Comparison of ENCODE assay signal across 7 cellular contexts in the genomic region with DNA sequence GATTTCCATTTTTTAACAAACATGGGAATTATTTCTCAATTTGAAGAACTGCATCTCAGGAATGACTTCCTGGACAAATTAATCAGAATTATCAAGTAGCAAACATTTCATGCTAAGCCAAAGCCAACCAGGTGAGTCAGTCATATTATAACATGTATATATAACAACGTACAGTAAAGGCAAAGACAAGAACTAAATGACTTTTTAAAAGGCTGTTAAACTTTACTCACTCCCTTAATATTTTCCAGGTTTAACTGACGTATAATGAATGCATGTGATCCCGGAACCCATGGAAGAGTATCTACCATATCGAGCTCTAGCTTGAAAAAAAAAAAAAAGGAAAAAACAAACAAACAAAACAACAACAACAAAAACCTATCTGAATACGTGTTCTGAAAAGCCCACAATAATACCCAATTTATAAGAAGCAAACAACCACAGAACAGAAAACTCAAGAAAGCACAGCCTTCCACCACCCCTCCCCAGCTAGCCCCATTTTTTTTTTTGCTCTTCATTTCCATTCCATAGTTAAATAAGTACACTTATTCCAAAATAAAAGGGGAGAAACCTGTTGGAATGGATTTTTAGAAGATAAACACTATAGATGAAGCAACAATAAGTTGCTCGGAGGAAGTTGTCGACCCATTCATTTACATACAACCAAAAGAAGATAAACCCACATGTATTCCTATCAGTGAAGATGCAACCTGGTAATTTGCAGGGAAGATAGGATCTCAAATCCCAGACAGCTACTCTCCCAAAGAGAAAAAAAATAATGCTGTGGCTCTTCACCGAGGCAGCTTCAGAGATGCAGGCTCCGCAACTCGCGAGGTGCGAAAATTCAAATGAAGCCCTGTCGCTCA. TPM values are rescaled to one million over a fixed set of nuclear protein-coding genes. Genes with fewer than 3 reads are reported as not detected.
A peak's percentile ranks its signal among the peaks of the same experiment; 100 is the strongest.
DNase-seq lines count a peak whose midpoint lies in the region; ATAC-seq, FAIRE-seq and TF ChIP-seq lines count a peak whose summit lies in the region.

No MANE protein-coding gene starts in this region.

- WGBS in ectodermal cell, 2 experiments = 13% methylated on average over 13 of the region's 13 CpGs

- peak overlapping the region; percentile 94 for H3K4me3 Mint-ChIP-seq in neural crest cell

- H3K9me3 ChIP-seq in NT2/D1 (ENCODE audit: insufficient read depth, low read length) = no peaks in the 10 kb centered on the region
- H3K9me3 ChIP-seq in ectodermal cell (ENCODE audit: control insufficient read depth, low read length) = no peaks in the 10 kb centered on the region

- H3K36me3 ChIP-seq in NT2/D1 (ENCODE audit: insufficient read depth, insufficient read length, low read length) = no peaks in the 10 kb centered on the region
- no peaks in the 10 kb centered on the region for H3K36me3 ChIP-seq in ectodermal cell (ENCODE audit: control insufficient read depth, insufficient read depth, low read length)

- DNase-seq in GM19239 (ENCODE audit: insufficient read length, low spot score) (no peak), NT2/D1 (ENCODE audit: low read depth, low spot score) (no peak), neural crest cell (ENCODE audit: low read depth, low spot score) (no peak), putamen (ENCODE audit: low spot score) (no peak), ecto neural progenitor cell (ENCODE audit: low spot score) (no peak)

- H3K27me3 ChIP-seq in NT2/D1 (ENCODE audit: insufficient read depth, insufficient read length) (no peaks in the 10 kb centered on the region), ectodermal cell (ENCODE audit: control insufficient read depth, insufficient read depth, low read length, poor library complexity, severe bottlenecking) (no peaks in the 10 kb centered on the region)

- H3K4me1 Mint-ChIP-seq in neural crest cell = peaks cover 41% of the 10 kb centered on the region

- peak overlapping the region; percentile 76 for H3K9ac ChIP-seq in NT2/D1 (ENCODE audit: insufficient read length, low read depth)

- no peak for ATAC-seq in GM18498 (IDR thresholded peaks at IDR 0.05; ENCODE audit: unreplicated experiment)

- H3K27ac Mint-ChIP-seq in neural crest cell (ENCODE audit: unreplicated experiment) = peak overlapping the region; percentile 98

- H3K4me3 ChIP-seq in NT2/D1 (ENCODE audit: insufficient read length, low read depth) (peak overlapping the region; percentile 73), ectodermal cell (ENCODE audit: insufficient read depth, low read depth, low read length) (peak overlapping the region; percentile 74)

- H3K4me1 ChIP-seq in NT2/D1 (ENCODE audit: insufficient read depth, insufficient read length) (no peaks in the 10 kb centered on the region), ectodermal cell (ENCODE audit: control insufficient read depth, insufficient read depth, low read length) (peaks cover 10% of the 10 kb centered on the region)

- TF ChIP-seq CTCF in neural crest cell (conservative IDR thresholded peaks at IDR 0.05) = no peak

- peak overlapping the region; percentile 91 for H3K27ac ChIP-seq in ectodermal cell (ENCODE audit: insufficient read depth, low read depth, low read length, poor library complexity, severe bottlenecking)

- FAIRE-seq in GM19239 (lab: Jason Lieb, UNC) = peak; percentile 67

- H3K27me3 Mint-ChIP-seq in neural crest cell (ENCODE audit: low read depth) = no peaks in the 10 kb centered on the region

- peaks cover 7% of the 10 kb centered on the region for H3K9me3 Mint-ChIP-seq in neural crest cell

- H3K36me3 Mint-ChIP-seq in neural crest cell (ENCODE audit: low read depth) = peaks cover 5% of the 10 kb centered on the region

RNA-seq across cellular contexts. Expression of a gene that starts 0.5 kb away (rescaled TPM):
- 18.2 TPM for polyA plus RNA-seq in ectodermal cell (2013, experiment 1 of 4)
- polyA plus RNA-seq in ectodermal cell (2013, experiment 2 of 4) = 19.9 TPM
- 12.6 TPM for polyA plus RNA-seq in ectodermal cell (2013, experiment 3 of 4)
- 13.9 TPM for polyA plus RNA-seq in ectodermal cell (2013, experiment 4 of 4)
- 15.0 and 17.4 TPM in 2 replicates for total RNA-seq in neural crest cell
